In genomic region chr19:38255759-38256052, GRCh38 we compare ENCODE assay signal across 10 cellular contexts. TPM values are rescaled to one million over a fixed set of nuclear protein-coding genes. Genes with fewer than 3 reads are reported as not detected.
DNase-seq lines count a peak whose midpoint lies in the region; ATAC-seq, FAIRE-seq and TF ChIP-seq lines count a peak whose summit lies in the region.
"Had no signal": no experiment of that assay in that cellular context is flagged by ENCODE, and none has a peak within 500 bp of the region (broad histone marks: within the 10 kb centered on the region; RNA-seq: fewer than 3 reads in every experiment).

No MANE protein-coding gene starts in this region.

- peak overlapping the region; percentile 49 for H3K4me3 ChIP-seq in Caco-2 (ENCODE audit: low read depth, low read length)
- H3K4me3 ChIP-seq in gastroesophageal sphincter: peak overlapping the region; percentile 55 to 81
- peak overlapping the region; percentile 31 for H3K4me3 ChIP-seq in parathyroid adenoma (ENCODE audit: low read depth, low read length)

- TF ChIP-seq CTCF in Caco-2 (IDR thresholded peaks at IDR 0.05; ENCODE audit: insufficient read depth in 1 of 2, low read depth in 1 of 2, low read length in 1 of 2, severe bottlenecking in 1 of 2, unreplicated experiment in 1 of 2): no peak
- TF ChIP-seq CTCF in gastroesophageal sphincter (IDR thresholded peaks at IDR 0.05): no peak
- no peak for TF ChIP-seq CTCF in parathyroid adenoma (IDR thresholded peaks at IDR 0.05)
- no peak for TF ChIP-seq CTCF in D721Med (IDR thresholded peaks at IDR 0.05; ENCODE audit: insufficient read depth, missing control alignments)

- CTCF ChIA-PET in Caco-2 (lab: Charles Lee): interaction anchor here (0.8 to 2.0 kb wide), 3 partner anchors 9 to 49 kb away, joined by 3 to 4 read pairs (median 4); no protein-coding TSS in a partner anchor

- peaks cover 42% of the 10 kb centered on the region for H3K4me1 ChIP-seq in Caco-2
- peaks cover 0 to 52% (median 7%) of the 10 kb centered on the region in 3 donors for H3K4me1 ChIP-seq in gastroesophageal sphincter
- peaks cover 6% of the 10 kb centered on the region for H3K4me1 ChIP-seq in parathyroid adenoma

- H3K4me2 ChIP-seq in parathyroid adenoma (ENCODE audit: low read length): peak overlapping the region; percentile 57

- FAIRE-seq in D721Med (lab: Jason Lieb, UNC): no peak

- H3K9ac ChIP-seq in parathyroid adenoma: no peak overlapping the region

- peak overlapping the region; percentile 53 for H3K4me3 Mint-ChIP-seq in Caco-2 (ENCODE audit: unreplicated experiment)
- H3K4me3 Mint-ChIP-seq: T-cell had no signal

- H3K36me3 ChIP-seq in Caco-2 (ENCODE audit: control insufficient read depth, insufficient read depth, low read length): no peaks in the 10 kb centered on the region
- no peaks in the 10 kb centered on the region for H3K36me3 ChIP-seq in gastroesophageal sphincter
- H3K36me3 ChIP-seq in parathyroid adenoma (ENCODE audit: control insufficient read depth, insufficient read depth, low read length): no peaks in the 10 kb centered on the region

- no peak overlapping the region for H2AFZ ChIP-seq in parathyroid adenoma

- no peaks in the 10 kb centered on the region for H3K27me3 Mint-ChIP-seq in Caco-2 (ENCODE audit: insufficient read depth, unreplicated experiment)

- H3K4me1 Mint-ChIP-seq in Caco-2 (ENCODE audit: low read depth, unreplicated experiment): peaks cover 23% of the 10 kb centered on the region

- POLR2A ChIA-PET in Caco-2 (lab: Charles Lee): interaction anchor here (2.1 kb wide), 1 partner anchor 8 kb away, joined by 7 read pairs; the partner anchor contains the start of gene SPINT2

- BruUV-seq in Caco-2 (replicated peaks; lab: Mats Ljungman, UMichigan): no TSS peak

- 0 to 16% methylated on average over 3 of the region's 10 CpGs for WGBS in gastroesophageal sphincter (ENCODE audit: low coverage in 1 of 2), 2 donors

- no peak for TF ChIP-seq POLR2A in gastroesophageal sphincter (IDR thresholded peaks at IDR 0.05)

- H3K27ac Mint-ChIP-seq in Caco-2 (ENCODE audit: unreplicated experiment): peak overlapping the region; percentile 43
- H3K27ac Mint-ChIP-seq: T-cell had no signal

- no peaks in the 10 kb centered on the region for H3K27me3 ChIP-seq in Caco-2 (replicated peaks; ENCODE audit: control insufficient read depth, insufficient read depth, low read length)
- H3K27me3 ChIP-seq in gastroesophageal sphincter: peaks cover 7% of the 10 kb centered on the region
- no peaks in the 10 kb centered on the region for H3K27me3 ChIP-seq in parathyroid adenoma (ENCODE audit: control insufficient read depth, insufficient read depth, low read length)

- H3K9me3 Mint-ChIP-seq in Caco-2 (ENCODE audit: unreplicated experiment): no peaks in the 10 kb centered on the region
- H3K9me3 Mint-ChIP-seq: T-cell had no signal

- DNase-seq in Caco-2 (no peak), DMS 273 (lab: John Stamatoyannopoulos, UW; ENCODE audit: unreplicated experiment) (no peak), NCI-H1930 (lab: John Stamatoyannopoulos, UW) (no peak), D721Med (ENCODE audit: insufficient read length, low spot score) (no peak)
- DNase-seq: NCI-H1694, T-cell had no signal

- H3K36me3 Mint-ChIP-seq in Caco-2 (ENCODE audit: insufficient read depth, unreplicated experiment): peaks cover 1% of the 10 kb centered on the region
- H3K36me3 Mint-ChIP-seq: T-cell had no signal

- H3K79me2 ChIP-seq in parathyroid adenoma: no peaks in the 10 kb centered on the region

- no peak for TF ChIP-seq EP300 in gastroesophageal sphincter (IDR thresholded peaks at IDR 0.05)

- H3K27ac ChIP-seq in gastroesophageal sphincter: peak overlapping the region; percentile 89 to 97 (median 96)
- no peak overlapping the region for H3K27ac ChIP-seq in parathyroid adenoma

- intact Hi-C loops in Caco-2 (cut with micrococcal nuclease; ENCODE audit: unreplicated experiment): no loop called here

- ATAC-seq in SK-N-SH treated with all-trans-retinoic acid at 6 μM for 48 hours (peak; percentile 31), gastroesophageal sphincter (no peak), HG03159 (IDR thresholded peaks at IDR 0.05; ENCODE audit: unreplicated experiment) (no peak)

- H3K9me3 ChIP-seq in Caco-2: no peaks in the 10 kb centered on the region
- H3K9me3 ChIP-seq in gastroesophageal sphincter: no peaks in the 10 kb centered on the region
- H3K9me3 ChIP-seq in parathyroid adenoma (ENCODE audit: control insufficient read depth, low read length): no peaks in the 10 kb centered on the region

TF ChIP-seq in SK-N-SH treated with all-trans-retinoic acid at 6 μM for 48 hours, 23 proteins besides CTCF, POLR2A, EP300 and RAD21:
- TF ChIP-seq CSRNP3 (CRISPR knock-in tag; IDR thresholded peaks at IDR 0.05) (no peak), OSR1 (CRISPR knock-in tag; IDR thresholded peaks at IDR 0.05) (no peak), ZNF8 (CRISPR knock-in tag; IDR thresholded peaks at IDR 0.05) (no peak), ZFP3 (CRISPR knock-in tag; IDR thresholded peaks at IDR 0.05) (no peak), TOX (CRISPR knock-in tag; IDR thresholded peaks at IDR 0.05; ENCODE audit: borderline replicate concordance) (no peak)

RNA-seq across cellular contexts. Expression of gene PPP1R14A, which starts 0.5 kb away (rescaled TPM):
- total RNA-seq in Caco-2 (2022): 11.1 and 13.8 TPM in 2 replicates
- 100 to 1,000 TPM; 226 to 468 (median 332) TPM for total RNA-seq in gastroesophageal sphincter

RNA-seq across cellular contexts. Expression of gene SPINT2, which starts 8.7 kb away (rescaled TPM):
- total RNA-seq in Caco-2 (2022) (728 and 748 TPM in 2 replicates), gastroesophageal sphincter (10 to 100 TPM in 2 of 4 donors, 1 to 10 TPM in 2; 2.1 to 51.7 (median 10.9) TPM)

RNA-seq across cellular contexts. Expression of gene DPF1, which starts 31.7 kb away (rescaled TPM):
- total RNA-seq in Caco-2 (2022) (3.6 and 5.0 TPM in 2 replicates), gastroesophageal sphincter (not detected)
- total RNA-seq: T-cell had no signal

RNA-seq across cellular contexts. Expression of gene C19orf33, which starts 48.3 kb away (rescaled TPM):
- total RNA-seq in Caco-2 (2022) (12.7 and 18.6 TPM in 2 replicates), gastroesophageal sphincter (10 to 100 TPM in 1 of 4 donors, 1 to 10 TPM in 2, not detected in 1; 4.7 to 48.7 (median 7.9) TPM)

Comparison
In these comparisons a context has a peak if more than half of its experiments do, and no peak if none do; other contexts are left out.
1. RNA of gene PPP1R14A, which starts 0.5 kb away (total RNA-seq): 226 to 468 TPM in gastroesophageal sphincter; 11.1 to 13.8 TPM in Caco-2; every median in the first group is over 10 times any median in the second.
2. RNA of gene SPINT2, which starts 8.7 kb away (total RNA-seq): 728 to 748 TPM in Caco-2; 2.1 to 51.7 TPM in gastroesophageal sphincter; every median in the first group is over 10 times any median in the second.
3. Peak in every context shown above with its lines, with median percentiles within 50 percentile points of each other: H3K4me3 ChIP-seq.